11 cellular contexts compared by ENCODE assay signal in the genomic region with DNA sequence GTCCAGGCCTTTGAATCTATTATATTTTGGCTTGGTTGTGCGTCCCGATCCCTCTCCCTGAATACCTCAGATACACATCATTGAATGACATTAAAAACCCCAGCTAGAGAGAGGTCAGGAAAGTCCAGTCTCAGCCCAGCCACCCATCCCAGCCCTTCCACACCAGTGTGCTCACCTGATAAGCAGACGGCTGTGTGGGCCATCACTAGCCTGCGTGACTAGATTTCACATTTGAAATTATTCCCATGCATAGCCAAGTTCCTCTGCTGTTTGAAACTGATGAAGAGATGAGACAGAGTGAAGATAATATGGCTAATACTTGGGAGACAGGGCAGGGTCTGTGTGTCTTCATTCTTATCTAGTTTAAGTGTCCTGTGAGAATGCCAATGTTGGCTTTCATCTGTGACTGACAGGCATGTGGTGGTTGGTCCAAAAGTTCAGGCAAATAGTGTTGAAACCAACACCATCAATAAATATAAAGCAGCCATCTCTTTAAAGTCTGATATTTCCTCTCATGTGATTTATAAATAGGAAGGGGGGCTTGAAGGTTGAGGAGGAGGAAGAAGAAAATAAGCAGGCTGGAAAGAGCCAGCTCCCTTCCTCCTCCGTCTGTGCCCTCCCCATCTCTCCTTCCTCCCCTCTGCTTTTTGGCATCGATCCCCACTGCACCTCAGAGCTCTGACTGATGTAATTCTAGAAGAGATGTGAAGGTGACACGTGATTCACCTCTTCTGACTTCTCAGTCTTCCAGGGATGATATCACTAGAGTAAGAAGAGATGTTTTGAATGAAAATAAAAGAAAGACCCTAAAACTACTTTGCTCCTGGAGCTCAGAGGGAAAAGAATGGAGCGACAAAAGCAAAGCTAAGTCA. TPM values are rescaled to one million over a fixed set of nuclear protein-coding genes. Genes with fewer than 3 reads are reported as not detected.
DNase-seq lines count a peak whose midpoint lies in the region; ATAC-seq, FAIRE-seq and TF ChIP-seq lines count a peak whose summit lies in the region.
"Had no signal": no experiment of that assay in that cellular context is flagged by ENCODE, and none has a peak within 500 bp of the region (broad histone marks: within the 10 kb centered on the region; RNA-seq: fewer than 3 reads in every experiment).

No MANE protein-coding gene starts in this region.

- ATAC-seq in GM12878, result no peak
- ATAC-seq in GM21529 (IDR thresholded peaks at IDR 0.05; ENCODE audit: unreplicated experiment), result no peak

- H3K79me2 ChIP-seq in GM12878 (ENCODE audit: control insufficient read depth, insufficient read depth, low read length) (no peaks in the 10 kb centered on the region; the same call in 1 of the 2 replicates), MM.1S (ENCODE audit: low read length) (no peaks in the 10 kb centered on the region)

- H3K9ac ChIP-seq in GM12878 (ENCODE audit: control insufficient read depth, insufficient read depth, low read length) (no peak overlapping the region), MM.1S (ENCODE audit: low read length) (no peak overlapping the region)

- no peak for FAIRE-seq in GM12878 (lab: Jason Lieb, UNC)
- FAIRE-seq: G401.6 had no signal

- peaks cover 59% of the 10 kb centered on the region for H3K4me1 ChIP-seq in GM12878 (ENCODE audit: control insufficient read depth, insufficient read depth, low read length)
- peaks cover 8% of the 10 kb centered on the region for H3K4me1 ChIP-seq in MM.1S (ENCODE audit: low read length)

- H2AFZ ChIP-seq in GM12878 (ENCODE audit: control insufficient read depth, low read depth, low read length), result 0 out of 2 replicates have a peak overlapping the region, but pooled peaks have one; percentile 2
- H2AFZ ChIP-seq in MM.1S (ENCODE audit: low read length), result no peak overlapping the region

- TF ChIP-seq EP300 in GM12878 (IDR thresholded peaks at IDR 0.05; ENCODE audit: borderline replicate concordance in 1 of 2, control insufficient read depth in 1 of 2, low read depth in 2 of 2, low read length in 2 of 2), result no peak

- H3K36me3 Mint-ChIP-seq in activated naive CD8-positive, alpha-beta T cell treated with anti-CD3 and anti-CD28 coated beads for 36 hours, result no peaks in the 10 kb centered on the region

- TF ChIP-seq CTCF in GM12878 (IDR thresholded peaks at IDR 0.05 in 2 of 3, conservative IDR thresholded peaks at IDR 0.05 in 1 of 3; ENCODE audit: control insufficient read depth in 2 of 3, extremely low read depth in 1 of 3, insufficient read depth in 1 of 3, low read depth in 3 of 3, low read length in 3 of 3) (no peak), MM.1S (IDR thresholded peaks at IDR 0.05; ENCODE audit: low read length) (no peak)

- SMC1A ChIA-PET in GM12878 (lab: Charles Lee; ENCODE audit: uncharacterized antibody, unreplicated experiment), result interaction anchor here (0.8 to 2.1 kb wide), 4 partner anchors 8 to 584 kb away, joined by 3 to 9 read pairs (median 4); a partner anchor contains a TSS

- H3K9me2 ChIP-seq in MM.1S (replicated peaks; ENCODE audit: insufficient read depth, low read length), result no peaks in the 10 kb centered on the region

- BruUV-seq in GM12878 (replicated peaks; lab: Mats Ljungman, UMichigan), result no TSS peak

- intact Hi-C loops in GM12878 (cut with micrococcal nuclease; ENCODE audit: unreplicated experiment) (no loop called here), posterior vena cava (cut with DNase I) (no loop called here)

- H3K4me2 ChIP-seq in GM12878 (ENCODE audit: control insufficient read depth, insufficient read depth) (peak overlapping the region; percentile 19; the same call in 1 of the 2 replicates), MM.1S (ENCODE audit: low read depth, low read length) (no peak overlapping the region)

- H3K36me3 ChIP-seq in GM12878 (ENCODE audit: control insufficient read depth in 2 of 2, insufficient read depth in 2 of 2, low read length in 1 of 2), result no peaks in the 10 kb centered on the region
- H3K36me3 ChIP-seq in MM.1S (replicated peaks; ENCODE audit: insufficient read depth, low read length), result no peaks in the 10 kb centered on the region

- in situ Hi-C loops in GM12878 (cut with MboI), result no loop called here

- H3K27ac ChIP-seq in GM12878 (ENCODE audit: control insufficient read depth, insufficient read depth), result peak overlapping the region; percentile 59
- H3K27ac ChIP-seq in MM.1S (ENCODE audit: low read length), result no peak overlapping the region

- CTCF ChIA-PET in GM12878 (lab: Yijun Ruan, JAX), result interaction anchor here (0.7 to 2.4 kb wide), 3 partner anchors 8 to 580 kb away, joined by 3 to 24 read pairs (median 12); a partner anchor contains a TSS

- POLR2A ChIA-PET in GM12878 (lab: Charles Lee), result interaction anchor here (1.1 kb wide), 1 partner anchor 18 kb away, joined by 3 read pairs; no protein-coding TSS in a partner anchor

- H3K27ac Mint-ChIP-seq in activated naive CD8-positive, alpha-beta T cell treated with anti-CD3 and anti-CD28 coated beads for 36 hours, result no peak overlapping the region

- peaks cover 19% of the 10 kb centered on the region for H3K27me3 Mint-ChIP-seq in activated naive CD8-positive, alpha-beta T cell treated with anti-CD3 and anti-CD28 coated beads for 36 hours

- H3K4me3 ChIP-seq in GM12878 (no peak overlapping the region; the same call in 1 of the 2 replicates), MM.1S (ENCODE audit: low read length) (no peak overlapping the region)

- DNase-seq in EH (ENCODE audit: low read depth) (peak; percentile 14), NCI-H1436 (lab: John Stamatoyannopoulos, UW) (peak; percentile 69), GM12878 (ENCODE audit: low read depth, low spot score) (no peak), posterior vena cava (ENCODE audit: low spot score) (peak; percentile 4), MM.1S (no peak), cortex of kidney (lab: John Stamatoyannopoulos, UW) (no peak)
- DNase-seq in activated naive CD8-positive, alpha-beta T cell treated with anti-CD3 and anti-CD28 coated beads for 36 hours, result no peak
- DNase-seq: activated CD4-positive, alpha-beta T cell treated with anti-CD3 and anti-CD28 coated beads for 4 hours; stimulated activated CD4-positive, alpha-beta T cell treated with anti-CD3 and anti-CD28 coated beads, Interleukin-15, amount 100 ng/mL, for 24 hours had no signal

- TF ChIP-seq POLR2A in GM12878 (IDR thresholded peaks at IDR 0.05; ENCODE audit: low read depth, low read length), result no peak

- no peak for TF ChIP-seq RAD21 in GM12878 (IDR thresholded peaks at IDR 0.05; ENCODE audit: insufficient read depth, low read depth, low read length)

- H3K4me1 Mint-ChIP-seq in activated naive CD8-positive, alpha-beta T cell treated with anti-CD3 and anti-CD28 coated beads for 36 hours, result peaks cover 27% of the 10 kb centered on the region

- peaks cover 0 to 5% of the 10 kb centered on the region in 2 experiments; a peak in 2 of 4 replicates for H3K27me3 ChIP-seq in GM12878 (replicated peaks in 1 of 2; ENCODE audit: control insufficient read depth in 2 of 2, insufficient read depth in 2 of 2, low read length in 1 of 2)
- H3K27me3 ChIP-seq in MM.1S (replicated peaks; ENCODE audit: insufficient read depth, low read length), result peaks cover 19% of the 10 kb centered on the region; the same call in 1 of the 2 replicates

- H3F3A ChIP-seq in MM.1S (ENCODE audit: insufficient read depth, low read length), result peaks cover 3% of the 10 kb centered on the region; the same call in 1 of the 2 replicates

- H4K20me1 ChIP-seq in GM12878 (ENCODE audit: control insufficient read depth, insufficient read depth) (no peaks in the 10 kb centered on the region), MM.1S (ENCODE audit: insufficient read depth, low read length) (no peaks in the 10 kb centered on the region)

- RAD21 ChIA-PET in GM12878 (lab: Charles Lee; ENCODE audit: unreplicated experiment), result interaction anchor here (1.2 to 2.2 kb wide), 4 partner anchors 8 to 440 kb away, joined by 3 to 11 read pairs (median 6); no protein-coding TSS in a partner anchor

- no peak overlapping the region for H3K4me3 Mint-ChIP-seq in activated naive CD8-positive, alpha-beta T cell treated with anti-CD3 and anti-CD28 coated beads for 36 hours

- no peaks in the 10 kb centered on the region for H3K9me3 Mint-ChIP-seq in activated naive CD8-positive, alpha-beta T cell treated with anti-CD3 and anti-CD28 coated beads for 36 hours

- WGBS in GM12878 (ENCODE audit: insufficient coverage, insufficient replicate concordance, low lambda C conversion rate, missing lambda C conversion rate), result 47% methylated on average over 8 of the region's 8 CpGs

- H3K9me3 ChIP-seq in GM12878 (replicated peaks; ENCODE audit: control insufficient read depth, insufficient read depth, low read length) (no peaks in the 10 kb centered on the region), MM.1S (replicated peaks; ENCODE audit: insufficient read depth, low read length) (no peaks in the 10 kb centered on the region)

RNA-seq across cellular contexts. Expression of a gene that starts 5.1 kb away (rescaled TPM):
- 0.56 and 0.66 TPM in 2 replicates for total RNA-seq in GM12878 (2013; cell fraction: nucleolus; rRNA removed)
- total RNA-seq in GM12878 (2014; rRNA removed) (2.5 and 3.5 TPM in 2 replicates), GM12878 (2014; rRNA removed; fragmentation: Illumina TruSeq; extraction: Trizol) (0.88 and 0.94 TPM in 2 replicates), GM12878 (2021) (4.2 and 5.0 TPM in 2 replicates), posterior vena cava (10 to 100 TPM; 11.4 to 12.4 TPM)
- 1.1 TPM for polyA plus RNA-seq in GM12878 (2011; ENCODE audit: low read depth)
- polyA plus RNA-seq in GM12878 (2011; rRNA removed) (0.92 and 1.0 TPM in 2 replicates), GM12878 (2014; fragmentation: Illumina TruSeq; extraction: Trizol) (0.41 and 1.00 TPM in 2 replicates), GM12878 (2014; fragmentation: Nextera tagmentation; extraction: Ambion mirVana) (under 1 TPM; 0.27 to 0.58 TPM), GM12878 (2014; rRNA removed) (3.7 and 4.8 TPM in 2 replicates), GM12878 (2016; fragmentation: Nextera tagmentation; extraction: Ambion mirVana) (1 to 10 TPM; 1.3 to 1.6 TPM)
- 1.5 and 2.5 TPM in 2 replicates for polyA plus RNA-seq in GM12878 (2011; cell fraction: cytosol; rRNA removed)
- 6.0 and 6.2 TPM in 2 replicates for polyA plus RNA-seq in GM12878 (2011; cell fraction: nucleus; rRNA removed)
- 5.4 and 5.6 TPM in 2 replicates for polyA plus RNA-seq in GM12878 (2012)
- polyA minus RNA-seq in GM12878 (2011; rRNA and poly(A)+ RNA removed), result 0.37 and 0.82 TPM in 2 replicates
- polyA minus RNA-seq in GM12878 (2011; cell fraction: cytosol; rRNA and poly(A)+ RNA removed), result 1.5 and 1.7 TPM in 2 replicates
- polyA minus RNA-seq in GM12878 (2011; cell fraction: nucleus; rRNA and poly(A)+ RNA removed), result 1.9 and 4.5 TPM in 2 replicates
- total RNA-seq in activated naive CD8-positive, alpha-beta T cell treated with anti-CD3 and anti-CD28 coated beads for 36 hours, result 1 to 10 TPM; 3.8 to 4.1 TPM

RNA-seq across cellular contexts. Expression of a gene that starts 18.7 kb away (rescaled TPM):
- 90.2 and 98.4 TPM in 2 replicates for total RNA-seq in GM12878 (2013; cell fraction: nucleolus; rRNA removed)
- total RNA-seq in GM12878 (2014; rRNA removed) (56.1 and 59.3 TPM in 2 replicates), GM12878 (2014; rRNA removed; fragmentation: Illumina TruSeq; extraction: Trizol) (57.0 and 58.6 TPM in 2 replicates), GM12878 (2021) (29.8 and 30.0 TPM in 2 replicates), posterior vena cava (10 to 100 TPM; 20.7 to 28.5 TPM)
- 29.4 TPM for polyA plus RNA-seq in GM12878 (2011; ENCODE audit: low read depth)
- polyA plus RNA-seq in GM12878 (2011; rRNA removed) (68.0 and 75.6 TPM in 2 replicates), GM12878 (2014; fragmentation: Illumina TruSeq; extraction: Trizol) (65.8 and 76.8 TPM in 2 replicates), GM12878 (2014; fragmentation: Nextera tagmentation; extraction: Ambion mirVana) (10 to 100 TPM; 14.3 to 23.5 TPM), GM12878 (2014; rRNA removed) (42.7 and 51.0 TPM in 2 replicates), GM12878 (2016; fragmentation: Nextera tagmentation; extraction: Ambion mirVana) (10 to 100 TPM; 52.9 to 55.8 TPM)
- polyA plus RNA-seq in GM12878 (2011; cell fraction: cytosol; rRNA removed), result 47.1 and 48.5 TPM in 2 replicates
- 96.0 and 133 TPM in 2 replicates for polyA plus RNA-seq in GM12878 (2011; cell fraction: nucleus; rRNA removed)
- 24.1 and 28.7 TPM in 2 replicates for polyA plus RNA-seq in GM12878 (2012)
- polyA minus RNA-seq in GM12878 (2011; rRNA and poly(A)+ RNA removed), result 77.9 and 79.7 TPM in 2 replicates
- 20.4 and 21.8 TPM in 2 replicates for polyA minus RNA-seq in GM12878 (2011; cell fraction: cytosol; rRNA and poly(A)+ RNA removed)
- 44.2 and 51.9 TPM in 2 replicates for polyA minus RNA-seq in GM12878 (2011; cell fraction: nucleus; rRNA and poly(A)+ RNA removed)
- total RNA-seq in activated naive CD8-positive, alpha-beta T cell treated with anti-CD3 and anti-CD28 coated beads for 36 hours, result 10 to 100 TPM; 50.6 to 56.6 TPM

RNA-seq across cellular contexts. Expression of a gene that starts 57.5 kb away (rescaled TPM):
- total RNA-seq in GM12878 (2013; cell fraction: nucleolus; rRNA removed), result 9.1 and 10.0 TPM in 2 replicates
- total RNA-seq in GM12878 (2014; rRNA removed) (4.0 and 7.6 TPM in 2 replicates), GM12878 (2014; rRNA removed; fragmentation: Illumina TruSeq; extraction: Trizol) (2.9 and 3.1 TPM in 2 replicates), GM12878 (2021) (7.3 and 8.4 TPM in 2 replicates), posterior vena cava (1 to 10 TPM; 9.2 to 9.4 TPM)
- 4.9 TPM for polyA plus RNA-seq in GM12878 (2011; ENCODE audit: low read depth)
- polyA plus RNA-seq in GM12878 (2011; rRNA removed) (0.57 and 0.69 TPM in 2 replicates), GM12878 (2014; fragmentation: Illumina TruSeq; extraction: Trizol) (2.9 and 4.9 TPM in 2 replicates), GM12878 (2014; fragmentation: Nextera tagmentation; extraction: Ambion mirVana) (1 to 10 TPM in 1 of 2 experiments, under 1 TPM in 1; 0.89 to 1.1 TPM), GM12878 (2014; rRNA removed) (7.7 and 8.3 TPM in 2 replicates), GM12878 (2016; fragmentation: Nextera tagmentation; extraction: Ambion mirVana) (1 to 10 TPM; 1.9 to 4.1 TPM)
- 1.1 and 1.2 TPM in 2 replicates for polyA plus RNA-seq in GM12878 (2011; cell fraction: cytosol; rRNA removed)
- 5.0 and 5.2 TPM in 2 replicates for polyA plus RNA-seq in GM12878 (2011; cell fraction: nucleus; rRNA removed)
- polyA plus RNA-seq in GM12878 (2012), result 6.6 and 7.0 TPM in 2 replicates
- polyA minus RNA-seq in GM12878 (2011; rRNA and poly(A)+ RNA removed), result 0.51 and 2.2 TPM in 2 replicates
- 1.3 TPM in 1 of 2 replicates, not detected in the other for polyA minus RNA-seq in GM12878 (2011; cell fraction: cytosol; rRNA and poly(A)+ RNA removed)
- polyA minus RNA-seq in GM12878 (2011; cell fraction: nucleus; rRNA and poly(A)+ RNA removed), result 1.1 and 1.5 TPM in 2 replicates
- 1 to 10 TPM; 3.0 to 4.4 TPM for total RNA-seq in activated naive CD8-positive, alpha-beta T cell treated with anti-CD3 and anti-CD28 coated beads for 36 hours

Comparison
In these comparisons a context has a peak if more than half of its experiments do, and no peak if none do; other contexts are left out.
1. DNase-seq: peak in EH (single experiment), NCI-H1436 (single experiment) and posterior vena cava (single experiment); none in GM12878 (single experiment), MM.1S (single experiment), activated naive CD8-positive, alpha-beta T cell treated with anti-CD3 and anti-CD28 coated beads for 36 hours (single experiment) and cortex of kidney (single experiment).